In the genomic region with DNA sequence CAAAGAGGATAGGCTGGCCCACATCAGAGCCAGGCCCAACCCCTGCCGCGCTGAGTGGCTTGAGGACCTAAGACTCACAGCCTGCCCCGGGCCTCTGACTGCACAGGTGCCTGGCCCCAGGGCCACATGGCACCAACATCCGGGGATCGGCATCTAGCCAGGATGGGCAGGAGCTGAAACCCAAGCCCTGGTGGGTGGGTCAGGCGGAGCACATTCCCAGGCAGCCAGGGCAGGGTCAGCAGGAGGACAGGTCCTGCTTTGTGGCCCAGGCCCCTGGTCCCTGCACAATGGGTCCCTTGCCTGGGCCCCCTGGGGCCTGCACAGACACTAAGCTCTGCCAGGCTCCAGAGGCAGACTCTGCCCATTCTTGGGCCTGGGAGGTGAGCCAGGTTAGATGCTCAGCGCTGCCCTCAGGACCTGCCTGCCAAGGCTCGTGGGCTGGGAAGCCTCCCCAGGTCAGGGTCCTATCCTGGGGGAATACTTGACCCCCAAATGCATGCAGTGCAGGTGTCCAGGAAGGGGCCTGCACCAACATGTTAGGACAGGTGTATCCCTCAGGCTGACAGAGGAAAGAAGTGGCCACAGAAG, we compare ENCODE assay signal across 3 cellular contexts.
A peak's percentile ranks its signal among the peaks of the same experiment; 100 is the strongest.
TF ChIP-seq lines count a peak whose summit lies in the region.

No MANE protein-coding gene starts in this region.

TF ChIP-seq in SK-N-SH, 30 proteins besides CTCF, POLR2A, EP300 and RAD21:
- TF ChIP-seq MEF2A (IDR thresholded peaks at IDR 0.05; ENCODE audit: borderline replicate concordance, low read depth), result no peak

TF ChIP-seq in SK-N-SH treated with all-trans-retinoic acid at 6 μM for 48 hours, 23 proteins besides CTCF, POLR2A, EP300 and RAD21:
- no peak for TF ChIP-seq SNAI2 (CRISPR knock-in tag; IDR thresholded peaks at IDR 0.05)
- TF ChIP-seq, protein P1, sequence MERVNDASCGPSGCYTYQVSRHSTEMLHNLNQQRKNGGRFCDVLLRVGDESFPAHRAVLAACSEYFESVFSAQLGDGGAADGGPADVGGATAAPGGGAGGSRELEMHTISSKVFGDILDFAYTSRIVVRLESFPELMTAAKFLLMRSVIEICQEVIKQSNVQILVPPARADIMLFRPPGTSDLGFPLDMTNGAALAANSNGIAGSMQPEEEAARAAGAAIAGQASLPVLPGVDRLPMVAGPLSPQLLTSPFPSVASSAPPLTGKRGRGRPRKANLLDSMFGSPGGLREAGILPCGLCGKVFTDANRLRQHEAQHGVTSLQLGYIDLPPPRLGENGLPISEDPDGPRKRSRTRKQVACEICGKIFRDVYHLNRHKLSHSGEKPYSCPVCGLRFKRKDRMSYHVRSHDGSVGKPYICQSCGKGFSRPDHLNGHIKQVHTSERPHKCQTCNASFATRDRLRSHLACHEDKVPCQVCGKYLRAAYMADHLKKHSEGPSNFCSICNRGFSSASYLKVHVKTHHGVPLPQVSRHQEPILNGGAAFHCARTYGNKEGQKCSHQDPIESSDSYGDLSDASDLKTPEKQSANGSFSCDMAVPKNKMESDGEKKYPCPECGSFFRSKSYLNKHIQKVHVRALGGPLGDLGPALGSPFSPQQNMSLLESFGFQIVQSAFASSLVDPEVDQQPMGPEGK (CRISPR knock-in tag; IDR thresholded peaks at IDR 0.05; ENCODE audit: borderline replicate concordance), result no peak
- no peak for TF ChIP-seq OSR1 (CRISPR knock-in tag; IDR thresholded peaks at IDR 0.05)
- no peak for TF ChIP-seq ESRRG (CRISPR knock-in tag; IDR thresholded peaks at IDR 0.05)
- TF ChIP-seq ZFP3 (CRISPR knock-in tag; IDR thresholded peaks at IDR 0.05), result no peak
- TF ChIP-seq BACH2 (CRISPR knock-in tag; IDR thresholded peaks at IDR 0.05; ENCODE audit: borderline replicate concordance), result no peak
- TF ChIP-seq, protein P2, sequence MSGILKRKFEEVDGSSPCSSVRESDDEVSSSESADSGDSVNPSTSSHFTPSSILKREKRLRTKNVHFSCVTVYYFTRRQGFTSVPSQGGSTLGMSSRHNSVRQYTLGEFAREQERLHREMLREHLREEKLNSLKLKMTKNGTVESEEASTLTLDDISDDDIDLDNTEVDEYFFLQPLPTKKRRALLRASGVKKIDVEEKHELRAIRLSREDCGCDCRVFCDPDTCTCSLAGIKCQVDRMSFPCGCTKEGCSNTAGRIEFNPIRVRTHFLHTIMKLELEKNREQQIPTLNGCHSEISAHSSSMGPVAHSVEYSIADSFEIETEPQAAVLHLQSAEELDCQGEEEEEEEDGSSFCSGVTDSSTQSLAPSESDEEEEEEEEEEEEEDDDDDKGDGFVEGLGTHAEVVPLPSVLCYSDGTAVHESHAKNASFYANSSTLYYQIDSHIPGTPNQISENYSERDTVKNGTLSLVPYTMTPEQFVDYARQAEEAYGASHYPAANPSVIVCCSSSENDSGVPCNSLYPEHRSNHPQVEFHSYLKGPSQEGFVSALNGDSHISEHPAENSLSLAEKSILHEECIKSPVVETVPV (CRISPR knock-in tag; IDR thresholded peaks at IDR 0.05), result no peak
- TF ChIP-seq RARB (CRISPR knock-in tag; IDR thresholded peaks at IDR 0.05), result no peak
- TF ChIP-seq, protein P3, sequence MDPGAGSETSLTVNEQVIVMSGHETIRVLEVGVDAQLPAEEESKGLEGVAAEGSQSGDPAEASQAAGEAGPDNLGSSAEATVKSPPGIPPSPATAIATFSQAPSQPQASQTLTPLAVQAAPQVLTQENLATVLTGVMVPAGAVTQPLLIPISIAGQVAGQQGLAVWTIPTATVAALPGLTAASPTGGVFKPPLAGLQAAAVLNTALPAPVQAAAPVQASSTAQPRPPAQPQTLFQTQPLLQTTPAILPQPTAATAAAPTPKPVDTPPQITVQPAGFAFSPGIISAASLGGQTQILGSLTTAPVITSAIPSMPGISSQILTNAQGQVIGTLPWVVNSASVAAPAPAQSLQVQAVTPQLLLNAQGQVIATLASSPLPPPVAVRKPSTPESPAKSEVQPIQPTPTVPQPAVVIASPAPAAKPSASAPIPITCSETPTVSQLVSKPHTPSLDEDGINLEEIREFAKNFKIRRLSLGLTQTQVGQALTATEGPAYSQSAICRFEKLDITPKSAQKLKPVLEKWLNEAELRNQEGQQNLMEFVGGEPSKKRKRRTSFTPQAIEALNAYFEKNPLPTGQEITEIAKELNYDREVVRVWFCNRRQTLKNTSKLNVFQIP (CRISPR knock-in tag; IDR thresholded peaks at IDR 0.05; ENCODE audit: borderline replicate concordance, low read depth), result no peak
- TF ChIP-seq PPARA (CRISPR knock-in tag; IDR thresholded peaks at IDR 0.05; ENCODE audit: borderline replicate concordance), result no peak
- TF ChIP-seq ZNF8 (CRISPR knock-in tag; IDR thresholded peaks at IDR 0.05), result no peak
- TF ChIP-seq GLIS3 (CRISPR knock-in tag; IDR thresholded peaks at IDR 0.05), result no peak
- TF ChIP-seq, protein P4, sequence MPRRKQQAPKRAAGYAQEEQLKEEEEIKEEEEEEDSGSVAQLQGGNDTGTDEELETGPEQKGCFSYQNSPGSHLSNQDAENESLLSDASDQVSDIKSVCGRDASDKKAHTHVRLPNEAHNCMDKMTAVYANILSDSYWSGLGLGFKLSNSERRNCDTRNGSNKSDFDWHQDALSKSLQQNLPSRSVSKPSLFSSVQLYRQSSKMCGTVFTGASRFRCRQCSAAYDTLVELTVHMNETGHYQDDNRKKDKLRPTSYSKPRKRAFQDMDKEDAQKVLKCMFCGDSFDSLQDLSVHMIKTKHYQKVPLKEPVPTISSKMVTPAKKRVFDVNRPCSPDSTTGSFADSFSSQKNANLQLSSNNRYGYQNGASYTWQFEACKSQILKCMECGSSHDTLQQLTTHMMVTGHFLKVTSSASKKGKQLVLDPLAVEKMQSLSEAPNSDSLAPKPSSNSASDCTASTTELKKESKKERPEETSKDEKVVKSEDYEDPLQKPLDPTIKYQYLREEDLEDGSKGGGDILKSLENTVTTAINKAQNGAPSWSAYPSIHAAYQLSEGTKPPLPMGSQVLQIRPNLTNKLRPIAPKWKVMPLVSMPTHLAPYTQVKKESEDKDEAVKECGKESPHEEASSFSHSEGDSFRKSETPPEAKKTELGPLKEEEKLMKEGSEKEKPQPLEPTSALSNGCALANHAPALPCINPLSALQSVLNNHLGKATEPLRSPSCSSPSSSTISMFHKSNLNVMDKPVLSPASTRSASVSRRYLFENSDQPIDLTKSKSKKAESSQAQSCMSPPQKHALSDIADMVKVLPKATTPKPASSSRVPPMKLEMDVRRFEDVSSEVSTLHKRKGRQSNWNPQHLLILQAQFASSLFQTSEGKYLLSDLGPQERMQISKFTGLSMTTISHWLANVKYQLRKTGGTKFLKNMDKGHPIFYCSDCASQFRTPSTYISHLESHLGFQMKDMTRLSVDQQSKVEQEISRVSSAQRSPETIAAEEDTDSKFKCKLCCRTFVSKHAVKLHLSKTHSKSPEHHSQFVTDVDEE (CRISPR knock-in tag; IDR thresholded peaks at IDR 0.05), result no peak
- TF ChIP-seq, protein P5, sequence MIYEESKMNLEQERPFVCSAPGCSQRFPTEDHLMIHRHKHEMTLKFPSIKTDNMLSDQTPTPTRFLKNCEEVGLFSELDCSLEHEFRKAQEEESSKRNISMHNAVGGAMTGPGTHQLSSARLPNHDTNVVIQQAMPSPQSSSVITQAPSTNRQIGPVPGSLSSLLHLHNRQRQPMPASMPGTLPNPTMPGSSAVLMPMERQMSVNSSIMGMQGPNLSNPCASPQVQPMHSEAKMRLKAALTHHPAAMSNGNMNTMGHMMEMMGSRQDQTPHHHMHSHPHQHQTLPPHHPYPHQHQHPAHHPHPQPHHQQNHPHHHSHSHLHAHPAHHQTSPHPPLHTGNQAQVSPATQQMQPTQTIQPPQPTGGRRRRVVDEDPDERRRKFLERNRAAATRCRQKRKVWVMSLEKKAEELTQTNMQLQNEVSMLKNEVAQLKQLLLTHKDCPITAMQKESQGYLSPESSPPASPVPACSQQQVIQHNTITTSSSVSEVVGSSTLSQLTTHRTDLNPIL (CRISPR knock-in tag; IDR thresholded peaks at IDR 0.05; ENCODE audit: low read depth), result no peak
- no peak for TF ChIP-seq TOX (CRISPR knock-in tag; IDR thresholded peaks at IDR 0.05; ENCODE audit: borderline replicate concordance)
- TF ChIP-seq ZNF70 (CRISPR knock-in tag; IDR thresholded peaks at IDR 0.05), result no peak
- TF ChIP-seq TCF4 (CRISPR knock-in tag; IDR thresholded peaks at IDR 0.05; ENCODE audit: borderline replicate concordance), result no peak

TF ChIP-seq in K562, 482 proteins besides CTCF, POLR2A, EP300 and RAD21:
- 0 out of 2 replicates have a peak, but pooled peaks have one; percentile 26 for TF ChIP-seq POLR2G (IDR thresholded peaks at IDR 0.05; ENCODE audit: low read depth, low read length)
- TF ChIP-seq ZNF583 (CRISPR knock-in tag; IDR thresholded peaks at IDR 0.05), result 0 out of 2 replicates have a peak, but pooled peaks have one; percentile 17
- no peak for TF ChIP-seq ETV6 (IDR thresholded peaks at IDR 0.05; ENCODE audit: borderline replicate concordance in 1 of 2, low read depth in 2 of 2, low read length in 1 of 2)
- no peak for TF ChIP-seq ETV6 (CRISPR knock-in tag; IDR thresholded peaks at IDR 0.05; ENCODE audit: borderline replicate concordance)
- no peak for TF ChIP-seq RBM25 (IDR thresholded peaks at IDR 0.05; ENCODE audit: low read depth, low read length, severe bottlenecking)
- TF ChIP-seq SMAD1 (IDR thresholded peaks at IDR 0.05; ENCODE audit: low read depth, low read length, partially characterized antibody), result no peak
- TF ChIP-seq, protein P6, sequence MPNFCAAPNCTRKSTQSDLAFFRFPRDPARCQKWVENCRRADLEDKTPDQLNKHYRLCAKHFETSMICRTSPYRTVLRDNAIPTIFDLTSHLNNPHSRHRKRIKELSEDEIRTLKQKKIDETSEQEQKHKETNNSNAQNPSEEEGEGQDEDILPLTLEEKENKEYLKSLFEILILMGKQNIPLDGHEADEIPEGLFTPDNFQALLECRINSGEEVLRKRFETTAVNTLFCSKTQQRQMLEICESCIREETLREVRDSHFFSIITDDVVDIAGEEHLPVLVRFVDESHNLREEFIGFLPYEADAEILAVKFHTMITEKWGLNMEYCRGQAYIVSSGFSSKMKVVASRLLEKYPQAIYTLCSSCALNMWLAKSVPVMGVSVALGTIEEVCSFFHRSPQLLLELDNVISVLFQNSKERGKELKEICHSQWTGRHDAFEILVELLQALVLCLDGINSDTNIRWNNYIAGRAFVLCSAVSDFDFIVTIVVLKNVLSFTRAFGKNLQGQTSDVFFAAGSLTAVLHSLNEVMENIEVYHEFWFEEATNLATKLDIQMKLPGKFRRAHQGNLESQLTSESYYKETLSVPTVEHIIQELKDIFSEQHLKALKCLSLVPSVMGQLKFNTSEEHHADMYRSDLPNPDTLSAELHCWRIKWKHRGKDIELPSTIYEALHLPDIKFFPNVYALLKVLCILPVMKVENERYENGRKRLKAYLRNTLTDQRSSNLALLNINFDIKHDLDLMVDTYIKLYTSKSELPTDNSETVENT (CRISPR knock-in tag; IDR thresholded peaks at IDR 0.05), result peak; percentile 31; the same call in 1 of the 2 replicates
- TF ChIP-seq, protein P7, sequence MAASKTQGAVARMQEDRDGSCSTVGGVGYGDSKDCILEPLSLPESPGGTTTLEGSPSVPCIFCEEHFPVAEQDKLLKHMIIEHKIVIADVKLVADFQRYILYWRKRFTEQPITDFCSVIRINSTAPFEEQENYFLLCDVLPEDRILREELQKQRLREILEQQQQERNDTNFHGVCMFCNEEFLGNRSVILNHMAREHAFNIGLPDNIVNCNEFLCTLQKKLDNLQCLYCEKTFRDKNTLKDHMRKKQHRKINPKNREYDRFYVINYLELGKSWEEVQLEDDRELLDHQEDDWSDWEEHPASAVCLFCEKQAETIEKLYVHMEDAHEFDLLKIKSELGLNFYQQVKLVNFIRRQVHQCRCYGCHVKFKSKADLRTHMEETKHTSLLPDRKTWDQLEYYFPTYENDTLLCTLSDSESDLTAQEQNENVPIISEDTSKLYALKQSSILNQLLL (CRISPR knock-in tag; IDR thresholded peaks at IDR 0.05; ENCODE audit: borderline replicate concordance), result no peak
- TF ChIP-seq, protein P8, sequence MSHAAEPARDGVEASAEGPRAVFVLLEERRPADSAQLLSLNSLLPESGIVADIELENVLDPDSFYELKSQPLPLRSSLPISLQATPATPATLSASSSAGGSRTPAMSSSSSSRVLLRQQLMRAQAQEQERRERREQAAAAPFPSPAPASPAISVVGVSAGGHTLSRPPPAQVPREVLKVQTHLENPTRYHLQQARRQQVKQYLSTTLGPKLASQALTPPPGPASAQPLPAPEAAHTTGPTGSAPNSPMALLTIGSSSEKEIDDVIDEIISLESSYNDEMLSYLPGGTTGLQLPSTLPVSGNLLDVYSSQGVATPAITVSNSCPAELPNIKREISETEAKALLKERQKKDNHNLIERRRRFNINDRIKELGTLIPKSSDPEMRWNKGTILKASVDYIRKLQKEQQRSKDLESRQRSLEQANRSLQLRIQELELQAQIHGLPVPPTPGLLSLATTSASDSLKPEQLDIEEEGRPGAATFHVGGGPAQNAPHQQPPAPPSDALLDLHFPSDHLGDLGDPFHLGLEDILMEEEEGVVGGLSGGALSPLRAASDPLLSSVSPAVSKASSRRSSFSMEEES (CRISPR knock-in tag; IDR thresholded peaks at IDR 0.05), result no peak
- no peak for TF ChIP-seq KAT7 (CRISPR knock-in tag; IDR thresholded peaks at IDR 0.05; ENCODE audit: borderline replicate concordance)
- no peak for TF ChIP-seq ZNF408 (CRISPR knock-in tag; IDR thresholded peaks at IDR 0.05; ENCODE audit: low read depth)
- TF ChIP-seq XRCC5 (IDR thresholded peaks at IDR 0.05; ENCODE audit: low read depth, low read length), result no peak
- no peak for TF ChIP-seq ZNF766 (CRISPR knock-in tag; conservative IDR thresholded peaks at IDR 0.05)
- TF ChIP-seq, protein P9, sequence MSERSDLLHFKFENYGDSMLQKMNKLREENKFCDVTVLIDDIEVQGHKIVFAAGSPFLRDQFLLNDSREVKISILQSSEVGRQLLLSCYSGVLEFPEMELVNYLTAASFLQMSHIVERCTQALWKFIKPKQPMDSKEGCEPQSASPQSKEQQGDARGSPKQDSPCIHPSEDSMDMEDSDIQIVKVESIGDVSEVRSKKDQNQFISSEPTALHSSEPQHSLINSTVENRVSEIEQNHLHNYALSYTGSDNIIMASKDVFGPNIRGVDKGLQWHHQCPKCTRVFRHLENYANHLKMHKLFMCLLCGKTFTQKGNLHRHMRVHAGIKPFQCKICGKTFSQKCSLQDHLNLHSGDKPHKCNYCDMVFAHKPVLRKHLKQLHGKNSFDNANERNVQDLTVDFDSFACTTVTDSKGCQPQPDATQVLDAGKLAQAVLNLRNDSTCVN (CRISPR knock-in tag; IDR thresholded peaks at IDR 0.05), result no peak
- 0 out of 2 replicates have a peak, but pooled peaks have one; percentile 15 for TF ChIP-seq PRMT5 (CRISPR knock-in tag; IDR thresholded peaks at IDR 0.05)
- TF ChIP-seq MCM3 (IDR thresholded peaks at IDR 0.05), result no peak
- TF ChIP-seq, protein P10, sequence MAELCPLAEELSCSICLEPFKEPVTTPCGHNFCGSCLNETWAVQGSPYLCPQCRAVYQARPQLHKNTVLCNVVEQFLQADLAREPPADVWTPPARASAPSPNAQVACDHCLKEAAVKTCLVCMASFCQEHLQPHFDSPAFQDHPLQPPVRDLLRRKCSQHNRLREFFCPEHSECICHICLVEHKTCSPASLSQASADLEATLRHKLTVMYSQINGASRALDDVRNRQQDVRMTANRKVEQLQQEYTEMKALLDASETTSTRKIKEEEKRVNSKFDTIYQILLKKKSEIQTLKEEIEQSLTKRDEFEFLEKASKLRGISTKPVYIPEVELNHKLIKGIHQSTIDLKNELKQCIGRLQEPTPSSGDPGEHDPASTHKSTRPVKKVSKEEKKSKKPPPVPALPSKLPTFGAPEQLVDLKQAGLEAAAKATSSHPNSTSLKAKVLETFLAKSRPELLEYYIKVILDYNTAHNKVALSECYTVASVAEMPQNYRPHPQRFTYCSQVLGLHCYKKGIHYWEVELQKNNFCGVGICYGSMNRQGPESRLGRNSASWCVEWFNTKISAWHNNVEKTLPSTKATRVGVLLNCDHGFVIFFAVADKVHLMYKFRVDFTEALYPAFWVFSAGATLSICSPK (IDR thresholded peaks at IDR 0.05; ENCODE audit: borderline replicate concordance), result no peak
- 0 out of 2 replicates have a peak, but pooled peaks have one; percentile 24 for TF ChIP-seq HDAC8 (tag; IDR thresholded peaks at IDR 0.05)
- 0 out of 2 replicates have a peak, but pooled peaks have one; percentile 17 for TF ChIP-seq ZNF133 (CRISPR knock-in tag; IDR thresholded peaks at IDR 0.05)
